Comparison of ENCODE assay signal across 1 cellular context in the genomic region with DNA sequence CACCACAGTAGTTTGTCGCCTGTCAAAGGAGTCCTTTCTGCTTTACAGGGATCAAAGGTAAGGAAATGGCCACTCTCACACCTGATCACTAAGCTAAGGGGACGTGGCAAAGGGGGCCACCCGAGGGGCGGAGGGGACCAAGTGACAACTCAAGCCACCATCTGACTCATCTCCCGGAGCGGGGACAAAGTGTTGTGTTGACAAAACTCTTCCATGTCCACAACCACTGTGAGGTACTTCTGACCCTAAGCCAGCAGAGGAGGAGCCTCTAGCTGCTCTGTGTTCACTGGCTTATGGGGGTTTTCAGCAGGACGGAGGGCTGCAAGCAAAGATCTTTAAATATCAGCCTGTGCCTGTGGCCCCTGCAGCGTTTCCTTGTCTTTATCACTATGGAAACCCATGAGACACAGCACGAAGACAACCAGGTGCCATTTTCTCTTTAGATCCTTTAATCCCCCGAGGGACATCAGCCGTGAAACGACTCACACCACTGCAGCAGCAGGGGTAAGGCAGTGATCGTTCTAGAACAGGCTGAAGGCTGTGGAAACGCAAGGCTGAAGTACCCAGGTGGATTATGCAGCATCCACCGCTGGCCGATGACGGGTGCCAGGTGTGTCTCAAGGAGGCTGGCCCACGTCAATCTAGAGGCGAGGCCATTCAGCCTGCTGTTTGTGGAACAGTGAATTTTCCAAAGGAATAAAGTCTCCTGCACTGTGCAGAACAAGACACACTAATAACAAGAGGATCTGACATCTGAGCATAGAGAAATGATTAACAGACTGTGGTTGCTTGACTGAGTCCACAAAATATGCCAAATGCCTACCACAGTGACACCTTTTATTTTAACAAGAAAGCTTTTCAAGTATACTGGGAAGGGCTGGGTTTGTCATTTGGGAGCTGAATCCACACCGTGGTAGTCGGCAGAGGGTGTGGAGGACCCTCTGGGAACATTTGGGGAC.
A peak's percentile ranks its signal among the peaks of the same experiment; 100 is the strongest.
TF ChIP-seq lines count a peak whose summit lies in the region.

No MANE protein-coding gene starts in this region.

TF ChIP-seq in HepG2, 621 proteins besides CTCF, POLR2A, EP300 and RAD21 (continued from another document and continues in another):
- TF ChIP-seq ZNF850 (CRISPR knock-in tag; conservative IDR thresholded peaks at IDR 0.05) (no peak), ZNF749 (CRISPR knock-in tag; IDR thresholded peaks at IDR 0.05; ENCODE audit: borderline replicate concordance) (no peak), ZNF3 (CRISPR knock-in tag; IDR thresholded peaks at IDR 0.05) (peak; percentile 89), MIER2 (CRISPR knock-in tag; IDR thresholded peaks at IDR 0.05) (no peak), ZNF234 (CRISPR knock-in tag; conservative IDR thresholded peaks at IDR 0.05) (no peak), ZNF446 (CRISPR knock-in tag; IDR thresholded peaks at IDR 0.05) (no peak), SMAD9 (CRISPR knock-in tag; IDR thresholded peaks at IDR 0.05) (no peak), ZNF83 (CRISPR knock-in tag; IDR thresholded peaks at IDR 0.05; ENCODE audit: borderline replicate concordance) (no peak), NR2F6 (IDR thresholded peaks at IDR 0.05) (0 out of 2 replicates have a peak, but pooled peaks have one; percentile 9), NR2F6 (CRISPR knock-in tag; IDR thresholded peaks at IDR 0.05) (0 out of 2 replicates have a peak, but pooled peaks have one; percentile 44), ZIK1 (CRISPR knock-in tag; IDR thresholded peaks at IDR 0.05; ENCODE audit: borderline replicate concordance, low read depth) (no peak), RXRB (CRISPR knock-in tag; IDR thresholded peaks at IDR 0.05; ENCODE audit: borderline replicate concordance) (0 out of 2 replicates have a peak, but pooled peaks have one; percentile 35), IRX3 (CRISPR knock-in tag; IDR thresholded peaks at IDR 0.05; ENCODE audit: borderline replicate concordance, low read depth) (no peak), ZNF34 (CRISPR knock-in tag; IDR thresholded peaks at IDR 0.05; ENCODE audit: borderline replicate concordance) (no peak), ZKSCAN8 (CRISPR knock-in tag; IDR thresholded peaks at IDR 0.05; ENCODE audit: borderline replicate concordance) (no peak; the same call in 1 of the 2 replicates), DMAP1 (CRISPR knock-in tag; IDR thresholded peaks at IDR 0.05) (0 out of 2 replicates have a peak, but pooled peaks have one; percentile 67), ZNF331 (CRISPR knock-in tag; IDR thresholded peaks at IDR 0.05) (no peak), KDM4B (CRISPR knock-in tag; IDR thresholded peaks at IDR 0.05) (no peak), ZNF777 (CRISPR knock-in tag; IDR thresholded peaks at IDR 0.05) (no peak), ZNF703 (CRISPR knock-in tag; IDR thresholded peaks at IDR 0.05; ENCODE audit: borderline replicate concordance) (no peak), ZNF205 (CRISPR knock-in tag; IDR thresholded peaks at IDR 0.05) (no peak), MAFG (CRISPR knock-in tag; IDR thresholded peaks at IDR 0.05) (no peak), ZBTB21 (CRISPR knock-in tag; IDR thresholded peaks at IDR 0.05) (no peak), ZNF563 (CRISPR knock-in tag; IDR thresholded peaks at IDR 0.05) (no peak), SMAD3 (CRISPR knock-in tag; IDR thresholded peaks at IDR 0.05) (no peak), ZMYM3 (CRISPR knock-in tag; IDR thresholded peaks at IDR 0.05) (no peak), ZC3H4 (CRISPR knock-in tag; IDR thresholded peaks at IDR 0.05; ENCODE audit: borderline replicate concordance) (no peak), SIN3B (IDR thresholded peaks at IDR 0.05; ENCODE audit: low read length) (no peak), ZNF10 (CRISPR knock-in tag; IDR thresholded peaks at IDR 0.05; ENCODE audit: borderline replicate concordance, low read depth) (no peak), ZNF577 (CRISPR knock-in tag; IDR thresholded peaks at IDR 0.05; ENCODE audit: borderline replicate concordance, low read depth) (no peak), ZNF143 (CRISPR knock-in tag; IDR thresholded peaks at IDR 0.05) (no peak), KLF12 (CRISPR knock-in tag; IDR thresholded peaks at IDR 0.05; ENCODE audit: borderline replicate concordance) (no peak), SKI (IDR thresholded peaks at IDR 0.05; ENCODE audit: partially characterized antibody) (no peak), GATAD1 (CRISPR knock-in tag; IDR thresholded peaks at IDR 0.05) (no peak), PITX1 (CRISPR knock-in tag; IDR thresholded peaks at IDR 0.05) (peak; percentile 46; the same call in 1 of the 2 replicates), KMT2A (CRISPR knock-in tag; IDR thresholded peaks at IDR 0.05) (peak; percentile 42; the same call in 1 of the 2 replicates)
- TF ChIP-seq, protein P1, sequence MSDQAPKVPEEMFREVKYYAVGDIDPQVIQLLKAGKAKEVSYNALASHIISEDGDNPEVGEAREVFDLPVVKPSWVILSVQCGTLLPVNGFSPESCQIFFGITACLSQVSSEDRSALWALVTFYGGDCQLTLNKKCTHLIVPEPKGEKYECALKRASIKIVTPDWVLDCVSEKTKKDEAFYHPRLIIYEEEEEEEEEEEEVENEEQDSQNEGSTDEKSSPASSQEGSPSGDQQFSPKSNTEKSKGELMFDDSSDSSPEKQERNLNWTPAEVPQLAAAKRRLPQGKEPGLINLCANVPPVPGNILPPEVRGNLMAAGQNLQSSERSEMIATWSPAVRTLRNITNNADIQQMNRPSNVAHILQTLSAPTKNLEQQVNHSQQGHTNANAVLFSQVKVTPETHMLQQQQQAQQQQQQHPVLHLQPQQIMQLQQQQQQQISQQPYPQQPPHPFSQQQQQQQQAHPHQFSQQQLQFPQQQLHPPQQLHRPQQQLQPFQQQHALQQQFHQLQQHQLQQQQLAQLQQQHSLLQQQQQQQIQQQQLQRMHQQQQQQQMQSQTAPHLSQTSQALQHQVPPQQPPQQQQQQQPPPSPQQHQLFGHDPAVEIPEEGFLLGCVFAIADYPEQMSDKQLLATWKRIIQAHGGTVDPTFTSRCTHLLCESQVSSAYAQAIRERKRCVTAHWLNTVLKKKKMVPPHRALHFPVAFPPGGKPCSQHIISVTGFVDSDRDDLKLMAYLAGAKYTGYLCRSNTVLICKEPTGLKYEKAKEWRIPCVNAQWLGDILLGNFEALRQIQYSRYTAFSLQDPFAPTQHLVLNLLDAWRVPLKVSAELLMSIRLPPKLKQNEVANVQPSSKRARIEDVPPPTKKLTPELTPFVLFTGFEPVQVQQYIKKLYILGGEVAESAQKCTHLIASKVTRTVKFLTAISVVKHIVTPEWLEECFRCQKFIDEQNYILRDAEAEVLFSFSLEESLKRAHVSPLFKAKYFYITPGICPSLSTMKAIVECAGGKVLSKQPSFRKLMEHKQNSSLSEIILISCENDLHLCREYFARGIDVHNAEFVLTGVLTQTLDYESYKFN (CRISPR knock-in tag; conservative IDR thresholded peaks at IDR 0.05): peak; percentile 89
- TF ChIP-seq, protein P2, sequence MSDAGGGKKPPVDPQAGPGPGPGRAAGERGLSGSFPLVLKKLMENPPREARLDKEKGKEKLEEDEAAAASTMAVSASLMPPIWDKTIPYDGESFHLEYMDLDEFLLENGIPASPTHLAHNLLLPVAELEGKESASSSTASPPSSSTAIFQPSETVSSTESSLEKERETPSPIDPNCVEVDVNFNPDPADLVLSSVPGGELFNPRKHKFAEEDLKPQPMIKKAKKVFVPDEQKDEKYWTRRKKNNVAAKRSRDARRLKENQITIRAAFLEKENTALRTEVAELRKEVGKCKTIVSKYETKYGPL (CRISPR knock-in tag; IDR thresholded peaks at IDR 0.05): no peak
- TF ChIP-seq, protein P3, sequence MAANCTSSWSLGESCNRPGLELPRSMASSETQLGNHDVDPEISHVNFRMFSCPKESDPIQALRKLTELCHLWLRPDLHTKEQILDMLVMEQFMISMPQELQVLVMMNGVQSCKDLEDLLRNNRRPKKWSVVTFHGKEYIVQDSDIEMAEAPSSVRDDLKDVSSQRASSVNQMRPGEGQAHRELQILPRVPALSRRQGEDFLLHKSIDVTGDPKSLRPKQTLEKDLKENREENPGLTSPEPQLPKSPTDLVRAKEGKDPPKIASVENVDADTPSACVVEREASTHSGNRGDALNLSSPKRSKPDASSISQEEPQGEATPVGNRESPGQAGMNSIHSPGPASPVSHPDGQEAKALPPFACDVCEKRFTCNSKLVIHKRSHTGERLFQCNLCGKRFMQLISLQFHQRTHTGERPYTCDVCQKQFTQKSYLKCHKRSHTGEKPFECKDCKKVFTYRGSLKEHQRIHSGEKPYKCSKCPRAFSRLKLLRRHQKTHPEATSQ (CRISPR knock-in tag; IDR thresholded peaks at IDR 0.05; ENCODE audit: borderline replicate concordance): no peak
- TF ChIP-seq, protein P4, sequence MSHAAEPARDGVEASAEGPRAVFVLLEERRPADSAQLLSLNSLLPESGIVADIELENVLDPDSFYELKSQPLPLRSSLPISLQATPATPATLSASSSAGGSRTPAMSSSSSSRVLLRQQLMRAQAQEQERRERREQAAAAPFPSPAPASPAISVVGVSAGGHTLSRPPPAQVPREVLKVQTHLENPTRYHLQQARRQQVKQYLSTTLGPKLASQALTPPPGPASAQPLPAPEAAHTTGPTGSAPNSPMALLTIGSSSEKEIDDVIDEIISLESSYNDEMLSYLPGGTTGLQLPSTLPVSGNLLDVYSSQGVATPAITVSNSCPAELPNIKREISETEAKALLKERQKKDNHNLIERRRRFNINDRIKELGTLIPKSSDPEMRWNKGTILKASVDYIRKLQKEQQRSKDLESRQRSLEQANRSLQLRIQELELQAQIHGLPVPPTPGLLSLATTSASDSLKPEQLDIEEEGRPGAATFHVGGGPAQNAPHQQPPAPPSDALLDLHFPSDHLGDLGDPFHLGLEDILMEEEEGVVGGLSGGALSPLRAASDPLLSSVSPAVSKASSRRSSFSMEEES (CRISPR knock-in tag; IDR thresholded peaks at IDR 0.05): no peak
- TF ChIP-seq, protein P5, sequence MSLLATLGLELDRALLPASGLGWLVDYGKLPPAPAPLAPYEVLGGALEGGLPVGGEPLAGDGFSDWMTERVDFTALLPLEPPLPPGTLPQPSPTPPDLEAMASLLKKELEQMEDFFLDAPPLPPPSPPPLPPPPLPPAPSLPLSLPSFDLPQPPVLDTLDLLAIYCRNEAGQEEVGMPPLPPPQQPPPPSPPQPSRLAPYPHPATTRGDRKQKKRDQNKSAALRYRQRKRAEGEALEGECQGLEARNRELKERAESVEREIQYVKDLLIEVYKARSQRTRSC (CRISPR knock-in tag; IDR thresholded peaks at IDR 0.05; ENCODE audit: low read depth): no peak
- TF ChIP-seq, protein P6, sequence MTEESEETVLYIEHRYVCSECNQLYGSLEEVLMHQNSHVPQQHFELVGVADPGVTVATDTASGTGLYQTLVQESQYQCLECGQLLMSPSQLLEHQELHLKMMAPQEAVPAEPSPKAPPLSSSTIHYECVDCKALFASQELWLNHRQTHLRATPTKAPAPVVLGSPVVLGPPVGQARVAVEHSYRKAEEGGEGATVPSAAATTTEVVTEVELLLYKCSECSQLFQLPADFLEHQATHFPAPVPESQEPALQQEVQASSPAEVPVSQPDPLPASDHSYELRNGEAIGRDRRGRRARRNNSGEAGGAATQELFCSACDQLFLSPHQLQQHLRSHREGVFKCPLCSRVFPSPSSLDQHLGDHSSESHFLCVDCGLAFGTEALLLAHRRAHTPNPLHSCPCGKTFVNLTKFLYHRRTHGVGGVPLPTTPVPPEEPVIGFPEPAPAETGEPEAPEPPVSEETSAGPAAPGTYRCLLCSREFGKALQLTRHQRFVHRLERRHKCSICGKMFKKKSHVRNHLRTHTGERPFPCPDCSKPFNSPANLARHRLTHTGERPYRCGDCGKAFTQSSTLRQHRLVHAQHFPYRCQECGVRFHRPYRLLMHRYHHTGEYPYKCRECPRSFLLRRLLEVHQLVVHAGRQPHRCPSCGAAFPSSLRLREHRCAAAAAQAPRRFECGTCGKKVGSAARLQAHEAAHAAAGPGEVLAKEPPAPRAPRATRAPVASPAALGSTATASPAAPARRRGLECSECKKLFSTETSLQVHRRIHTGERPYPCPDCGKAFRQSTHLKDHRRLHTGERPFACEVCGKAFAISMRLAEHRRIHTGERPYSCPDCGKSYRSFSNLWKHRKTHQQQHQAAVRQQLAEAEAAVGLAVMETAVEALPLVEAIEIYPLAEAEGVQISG (CRISPR knock-in tag; IDR thresholded peaks at IDR 0.05): no peak
- TF ChIP-seq, protein P7, sequence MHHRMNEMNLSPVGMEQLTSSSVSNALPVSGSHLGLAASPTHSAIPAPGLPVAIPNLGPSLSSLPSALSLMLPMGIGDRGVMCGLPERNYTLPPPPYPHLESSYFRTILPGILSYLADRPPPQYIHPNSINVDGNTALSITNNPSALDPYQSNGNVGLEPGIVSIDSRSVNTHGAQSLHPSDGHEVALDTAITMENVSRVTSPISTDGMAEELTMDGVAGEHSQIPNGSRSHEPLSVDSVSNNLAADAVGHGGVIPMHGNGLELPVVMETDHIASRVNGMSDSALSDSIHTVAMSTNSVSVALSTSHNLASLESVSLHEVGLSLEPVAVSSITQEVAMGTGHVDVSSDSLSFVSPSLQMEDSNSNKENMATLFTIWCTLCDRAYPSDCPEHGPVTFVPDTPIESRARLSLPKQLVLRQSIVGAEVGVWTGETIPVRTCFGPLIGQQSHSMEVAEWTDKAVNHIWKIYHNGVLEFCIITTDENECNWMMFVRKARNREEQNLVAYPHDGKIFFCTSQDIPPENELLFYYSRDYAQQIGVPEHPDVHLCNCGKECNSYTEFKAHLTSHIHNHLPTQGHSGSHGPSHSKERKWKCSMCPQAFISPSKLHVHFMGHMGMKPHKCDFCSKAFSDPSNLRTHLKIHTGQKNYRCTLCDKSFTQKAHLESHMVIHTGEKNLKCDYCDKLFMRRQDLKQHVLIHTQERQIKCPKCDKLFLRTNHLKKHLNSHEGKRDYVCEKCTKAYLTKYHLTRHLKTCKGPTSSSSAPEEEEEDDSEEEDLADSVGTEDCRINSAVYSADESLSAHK (CRISPR knock-in tag; IDR thresholded peaks at IDR 0.05; ENCODE audit: borderline replicate concordance): no peak
